ENCODE assay signal across 2 cellular contexts in the genomic region with DNA sequence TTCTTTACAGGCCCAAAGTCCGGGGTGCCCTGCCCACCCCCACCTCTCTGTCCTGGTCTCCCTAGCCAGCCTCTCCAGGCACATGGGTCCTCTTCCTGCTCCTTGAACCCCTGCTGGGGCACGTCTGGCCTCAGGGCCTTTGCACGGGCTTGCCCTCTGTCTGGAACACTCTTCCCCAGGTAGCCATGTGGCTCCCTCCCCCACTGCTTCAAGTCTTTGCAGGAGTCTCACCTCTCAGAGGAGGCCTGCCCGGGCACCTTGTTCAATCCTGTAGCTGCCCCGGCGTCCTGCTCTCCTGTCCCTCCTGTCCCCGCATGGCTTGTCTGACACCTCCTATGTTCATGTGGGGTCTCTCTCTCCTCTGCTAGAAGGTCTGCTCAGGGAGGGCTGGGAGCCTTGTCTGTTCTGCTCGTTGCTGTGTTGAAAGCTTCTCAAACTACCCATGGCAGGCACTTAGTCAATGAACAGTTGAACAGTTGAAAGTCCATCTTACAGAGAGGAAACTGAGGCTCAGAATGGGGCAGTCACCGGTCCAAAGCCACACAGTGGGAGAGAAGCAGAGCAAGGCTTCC.
A peak's percentile ranks its signal among the peaks of the same experiment; 100 is the strongest.
TF ChIP-seq lines count a peak whose summit lies in the region.

No MANE protein-coding gene starts in this region.

TF ChIP-seq in GM23338, 12 proteins besides CTCF, POLR2A, EP300 and RAD21 (continues in another document):
- TF ChIP-seq ZNF114 (CRISPR knock-in tag; IDR thresholded peaks at IDR 0.05): no peak
- no peak for TF ChIP-seq JUNB (IDR thresholded peaks at IDR 0.05; ENCODE audit: unreplicated experiment)
- TF ChIP-seq POLR2AphosphoS5 (IDR thresholded peaks at IDR 0.05; ENCODE audit: low read depth): no peak
- no peak for TF ChIP-seq NANOG (IDR thresholded peaks at IDR 0.05; ENCODE audit: borderline replicate concordance)
- TF ChIP-seq ZNF462 (CRISPR knock-in tag; IDR thresholded peaks at IDR 0.05): no peak
- no peak for TF ChIP-seq CREB1 (CRISPR knock-in tag; IDR thresholded peaks at IDR 0.05; ENCODE audit: low read depth)
- no peak for TF ChIP-seq EZH2 (IDR thresholded peaks at IDR 0.05; ENCODE audit: low read depth, unreplicated experiment)
- TF ChIP-seq STAT1 (IDR thresholded peaks at IDR 0.05; ENCODE audit: unreplicated experiment): no peak
- no peak for TF ChIP-seq ZNF331 (CRISPR knock-in tag; IDR thresholded peaks at IDR 0.05; ENCODE audit: low read depth)
- TF ChIP-seq, protein P1, sequence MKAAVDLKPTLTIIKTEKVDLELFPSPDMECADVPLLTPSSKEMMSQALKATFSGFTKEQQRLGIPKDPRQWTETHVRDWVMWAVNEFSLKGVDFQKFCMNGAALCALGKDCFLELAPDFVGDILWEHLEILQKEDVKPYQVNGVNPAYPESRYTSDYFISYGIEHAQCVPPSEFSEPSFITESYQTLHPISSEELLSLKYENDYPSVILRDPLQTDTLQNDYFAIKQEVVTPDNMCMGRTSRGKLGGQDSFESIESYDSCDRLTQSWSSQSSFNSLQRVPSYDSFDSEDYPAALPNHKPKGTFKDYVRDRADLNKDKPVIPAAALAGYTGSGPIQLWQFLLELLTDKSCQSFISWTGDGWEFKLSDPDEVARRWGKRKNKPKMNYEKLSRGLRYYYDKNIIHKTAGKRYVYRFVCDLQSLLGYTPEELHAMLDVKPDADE (IDR thresholded peaks at IDR 0.05): no peak
- no peak for TF ChIP-seq EZH2phosphoT487 (IDR thresholded peaks at IDR 0.05; ENCODE audit: unreplicated experiment)

TF ChIP-seq in HEK293, 187 proteins besides CTCF, POLR2A, EP300 and RAD21:
- peak; percentile 93 for TF ChIP-seq ZNF623 (tag by site-specific recombination; IDR thresholded peaks at IDR 0.05)
- TF ChIP-seq ZBTB7A (tag by site-specific recombination; IDR thresholded peaks at IDR 0.05; ENCODE audit: low read depth): no peak
